9 cellular contexts compared by ENCODE assay signal in the genomic region with DNA sequence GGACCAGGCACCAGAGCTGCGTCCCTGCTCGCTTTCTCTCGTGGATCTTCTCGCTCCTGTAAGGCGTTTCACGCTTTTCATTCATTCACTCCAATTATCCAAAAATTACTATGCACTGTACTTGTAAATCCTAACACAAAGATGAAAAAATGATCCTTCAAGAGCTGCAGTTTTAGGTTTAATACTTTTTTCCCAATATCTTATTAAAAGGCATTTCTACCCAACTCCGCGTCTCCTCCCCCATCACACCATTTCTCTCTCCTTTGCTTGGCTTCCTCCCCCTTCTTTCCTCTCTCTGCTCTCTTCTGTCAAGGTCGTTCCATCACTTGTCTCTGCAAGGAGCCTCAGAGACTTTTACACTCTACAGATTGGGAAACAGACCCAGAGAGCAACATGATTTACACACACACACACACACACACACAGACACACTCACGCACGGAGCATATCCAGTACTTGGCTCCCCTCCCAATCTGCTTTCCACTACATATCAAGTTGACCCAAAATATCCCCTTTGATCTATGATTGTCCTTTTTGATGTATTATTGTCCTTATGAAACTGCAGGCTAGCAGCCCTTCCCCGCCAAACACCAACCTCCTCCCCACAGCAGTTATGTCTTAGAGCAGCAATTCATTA. TPM values are rescaled to one million over a fixed set of nuclear protein-coding genes. Genes with fewer than 3 reads are reported as not detected.
A peak's percentile ranks its signal among the peaks of the same experiment; 100 is the strongest.
DNase-seq lines count a peak whose midpoint lies in the region; FAIRE-seq and TF ChIP-seq lines count a peak whose summit lies in the region.
"Had no signal": no experiment of that assay in that cellular context is flagged by ENCODE, and none has a peak within 500 bp of the region (broad histone marks: within the 10 kb centered on the region; RNA-seq: fewer than 3 reads in every experiment).

No MANE protein-coding gene starts in this region.

- peaks cover 7 to 14% (median 8%) of the 10 kb centered on the region in 3 donors for H3K4me1 Mint-ChIP-seq in IgD-negative memory B cell

- CTCF ChIA-PET in AG04450 (lab: Charles Lee): interaction anchor here (0.5 to 5.2 kb wide), 70 partner anchors 8 to 541 kb away, joined by 3 to 105 read pairs (median 5); partner anchors contain the start of gene P3H2

- no peaks in the 10 kb centered on the region for H3K9me3 ChIP-seq in AG04450 (ENCODE audit: control insufficient read depth, insufficient read depth, low read length)

- H3K27ac ChIP-seq in AG04450 (ENCODE audit: low read depth, low read length): no peak overlapping the region

- H3K4me3 ChIP-seq in AG04450 (ENCODE audit: low read depth, low read length) (peak overlapping the region; percentile 67), choroid plexus epithelial cell (ENCODE audit: low read depth, low read length) (peak overlapping the region; percentile 74)

- peaks cover 21% of the 10 kb centered on the region for H3K27me3 Mint-ChIP-seq in IgD-negative memory B cell

- H3K27ac Mint-ChIP-seq in IgD-negative memory B cell: no peak overlapping the region

- H3K36me3 Mint-ChIP-seq in IgD-negative memory B cell: no peaks in the 10 kb centered on the region

- H3K4me3 Mint-ChIP-seq in IgD-negative memory B cell: peak overlapping the region in 3 of 4 donors; percentile 27 to 41 (median 40)

- H3K27me3 ChIP-seq in AG04450 (ENCODE audit: control insufficient read depth, insufficient read depth, low read length): no peaks in the 10 kb centered on the region

- FAIRE-seq in RCC 7860 (lab: Jason Lieb, UNC): no peak
- FAIRE-seq: GM18507 had no signal

- H3K9me3 Mint-ChIP-seq in IgD-negative memory B cell: no peaks in the 10 kb centered on the region

- POLR2A ChIA-PET in AG04450 (lab: Yijun Ruan, JAX): no interaction called here

- DNase-seq in AG04450 (ENCODE audit: low read depth, low spot score) (no peak), choroid plexus epithelial cell (ENCODE audit: low read depth) (peak; percentile 42), mucosa of gallbladder (ENCODE audit: low spot score) (peak; percentile 34), NCI-H526 (lab: John Stamatoyannopoulos, UW) (no peak), RCC 7860 (ENCODE audit: low spot score) (no peak), HuH-7.5 (ENCODE audit: low spot score) (no peak), NCI-H2029 (lab: John Stamatoyannopoulos, UW) (no peak)

- TF ChIP-seq CTCF in AG04450 (IDR thresholded peaks at IDR 0.05; ENCODE audit: low read depth, low read length): no peak
- TF ChIP-seq CTCF in choroid plexus epithelial cell (conservative IDR thresholded peaks at IDR 0.05; ENCODE audit: low read depth, low read length): no peak

RNA-seq across cellular contexts. Expression of gene CLDN1, which starts 0.5 kb away (rescaled TPM):
- 9.6 and 9.8 TPM in 2 replicates for polyA plus RNA-seq in AG04450 (2011; rRNA removed)
- 9.7 and 9.8 TPM in 2 replicates for polyA minus RNA-seq in AG04450 (2011; rRNA and poly(A)+ RNA removed)
- not detected for polyA plus RNA-seq in IgD-negative memory B cell
- 38.2 TPM for total RNA-seq in mucosa of gallbladder

Comparison
In these comparisons a context has a peak if more than half of its experiments do, and no peak if none do; other contexts are left out.
1. DNase-seq: peak in choroid plexus epithelial cell (single experiment) and mucosa of gallbladder (single experiment); none in AG04450 (single experiment), NCI-H526 (0 of 2), RCC 7860 (single experiment), HuH-7.5 (single experiment) and NCI-H2029 (single experiment).
2. RNA of gene CLDN1, which starts 0.5 kb away (polyA plus RNA-seq): 9.6 to 9.8 TPM in AG04450; not detected in IgD-negative memory B cell (single experiment); every median in the first group is over 10 times any median in the second.